8 cellular contexts compared by ENCODE assay signal in genomic region chr1:224205438-224205840, GRCh38. TPM values are rescaled to one million over a fixed set of nuclear protein-coding genes. Genes with fewer than 3 reads are reported as not detected.
DNase-seq lines count a peak whose midpoint lies in the region; ATAC-seq and TF ChIP-seq lines count a peak whose summit lies in the region.

No MANE protein-coding gene starts in this region.

- H3K27me3 ChIP-seq in DOHH2 (ENCODE audit: control insufficient read depth, low read length): no peaks in the 10 kb centered on the region

- TF ChIP-seq CTCF in DOHH2 (IDR thresholded peaks at IDR 0.05; ENCODE audit: low read depth, low read length, poor library complexity, severe bottlenecking) (no peak), fibroblast of mammary gland (conservative IDR thresholded peaks at IDR 0.05; ENCODE audit: control insufficient read depth, insufficient read depth, low read depth, low read length) (no peak)

- H3K9me2 ChIP-seq in DOHH2 (replicated peaks; ENCODE audit: control insufficient read depth, low read length): no peaks in the 10 kb centered on the region

- no peaks in the 10 kb centered on the region for H3K9me3 ChIP-seq in DOHH2 (ENCODE audit: control insufficient read depth, insufficient read depth, low read length)

- no peaks in the 10 kb centered on the region for H3K79me2 ChIP-seq in DOHH2 (ENCODE audit: control insufficient read depth, low read length)

- H3F3A ChIP-seq in DOHH2 (ENCODE audit: control insufficient read depth, insufficient read depth): peaks cover 9% of the 10 kb centered on the region

- peak; percentile 42 for ATAC-seq in HG03460 (IDR thresholded peaks at IDR 0.05; ENCODE audit: unreplicated experiment)

- DNase-seq in UCSD-AML1 (lab: John Stamatoyannopoulos, UW; ENCODE audit: unreplicated experiment) (peak; percentile 19), fibroblast of mammary gland (ENCODE audit: low read depth) (peak; percentile 83), NCI-H2107 treated with DMSO at 0.1 percent for 48 hours (lab: John Stamatoyannopoulos, UW; ENCODE audit: unreplicated experiment) (no peak), mesenteric fat pad (ENCODE audit: low spot score) (no peak), NCI-H187 (lab: John Stamatoyannopoulos, UW) (no peak)
- peak; percentile 17 for DNase-seq in stimulated activated CD4-positive, alpha-beta T cell treated with anti-CD3 and anti-CD28 coated beads, Interleukin-12 subunit alpha, Interleukin-12 subunit beta, amount 100 ng/mL, for 4 hours

- no peaks in the 10 kb centered on the region for H3K36me3 ChIP-seq in DOHH2 (ENCODE audit: control insufficient read depth, low read length)

- H3K4me2 ChIP-seq in DOHH2 (ENCODE audit: low read length): peak overlapping the region; percentile 85

- peaks cover 57% of the 10 kb centered on the region for H3K4me1 ChIP-seq in DOHH2 (ENCODE audit: control insufficient read depth, low read length)

- peak overlapping the region; percentile 42; the same call in 1 of the 2 replicates for H3K4me3 ChIP-seq in DOHH2 (ENCODE audit: low read length)
- no peak overlapping the region for H3K4me3 ChIP-seq in fibroblast of mammary gland (ENCODE audit: control insufficient read depth, low read depth, low read length)

- H4K20me1 ChIP-seq in DOHH2 (ENCODE audit: control insufficient read depth, insufficient read depth, low read depth, low read length): no peaks in the 10 kb centered on the region

- H3K27ac ChIP-seq in DOHH2 (ENCODE audit: low read depth, low read length): no peak overlapping the region

RNA-seq across cellular contexts. Expression of gene DEGS1, which starts 22.4 kb away (rescaled TPM):
- 119 TPM for total RNA-seq in mesenteric fat pad

Comparison
In these comparisons a context has a peak if more than half of its experiments do, and no peak if none do; other contexts are left out.
1. DNase-seq: peak in UCSD-AML1 (single experiment), fibroblast of mammary gland (single experiment) and stimulated activated CD4-positive, alpha-beta T cell treated with anti-CD3 and anti-CD28 coated beads, Interleukin-12 subunit alpha, Interleukin-12 subunit beta, amount 100 ng/mL, for 4 hours (single experiment); none in NCI-H2107 treated with DMSO at 0.1 percent for 48 hours (single experiment), mesenteric fat pad (single experiment) and NCI-H187 (0 of 2).